ENCODE assay signal across 27 cellular contexts in genomic region chr9:8301296-8301695, GRCh38.
DNase-seq lines count a peak whose midpoint lies in the region; ATAC-seq, FAIRE-seq and TF ChIP-seq lines count a peak whose summit lies in the region.
"Had no signal": no experiment of that assay in that cellular context is flagged by ENCODE, and none has a peak within 500 bp of the region (broad histone marks: within the 10 kb centered on the region; RNA-seq: fewer than 3 reads in every experiment).

No MANE protein-coding gene starts in this region.

- CTCF ChIA-PET in endothelial cell of umbilical vein (lab: Charles Lee), result interaction anchor here (1.1 to 1.3 kb wide), 2 partner anchors 9 to 21 kb away, joined by 3 to 5 read pairs; no protein-coding TSS in a partner anchor

- no peak overlapping the region for H3K9ac ChIP-seq in endothelial cell of umbilical vein (replicated peaks; ENCODE audit: extremely low read depth, insufficient read depth, low read length)
- H3K9ac ChIP-seq: BLaER1 had no signal

- dilution Hi-C loops in endothelial cell of umbilical vein (cut with MboI; ENCODE audit: extremely low pct_ligation_motif_present, low sequenced_read_pairs), result no loop called here

- no peaks in the 10 kb centered on the region for H3K9me1 ChIP-seq in endothelial cell of umbilical vein (replicated peaks; ENCODE audit: control insufficient read depth, extremely low read depth, insufficient read depth, low read length)

- no peak for TF ChIP-seq POLR2A in endothelial cell of umbilical vein (IDR thresholded peaks at IDR 0.05; ENCODE audit: low read depth, low read length)

- POLR2A ChIA-PET in endothelial cell of umbilical vein (lab: Charles Lee), result no interaction called here

- no peak overlapping the region for H3K27ac Mint-ChIP-seq in activated T-cell treated with anti-CD3 and anti-CD28 coated beads, Interleukin-2, amount 50 U/mL, for 24 hours
- H3K27ac Mint-ChIP-seq: CD14-positive monocyte; CD4-positive, alpha-beta memory T cell; CD4-positive, CD25-positive, alpha-beta regulatory T cell had no signal

- H3K4me2 ChIP-seq in endothelial cell of umbilical vein (ENCODE audit: insufficient read depth, low read length), result peak overlapping the region; percentile 39
- H3K4me2 ChIP-seq: BLaER1 had no signal

- H3K9me3 Mint-ChIP-seq in activated T-cell treated with anti-CD3 and anti-CD28 coated beads, Interleukin-2, amount 50 U/mL, for 24 hours, result no peaks in the 10 kb centered on the region

- no peaks in the 10 kb centered on the region for H4K20me1 ChIP-seq in endothelial cell of umbilical vein (replicated peaks; ENCODE audit: control insufficient read depth, extremely low read depth, insufficient read depth, low read length)
- H4K20me1 ChIP-seq: BLaER1 had no signal

- H3K4me3 Mint-ChIP-seq in activated T-cell treated with anti-CD3 and anti-CD28 coated beads, Interleukin-2, amount 50 U/mL, for 24 hours, result no peak overlapping the region
- H3K4me3 Mint-ChIP-seq: CD14-positive monocyte; CD4-positive, alpha-beta memory T cell; CD4-positive, CD25-positive, alpha-beta regulatory T cell; CD8-positive, alpha-beta memory T cell had no signal

- no peaks in the 10 kb centered on the region for H3K36me3 ChIP-seq in endothelial cell of umbilical vein (ENCODE audit: control insufficient read depth in 2 of 2, extremely low read depth in 1 of 2, insufficient read depth in 2 of 2, low read length in 2 of 2)
- H3K36me3 ChIP-seq: BE2C, BLaER1 had no signal

- H3K27ac ChIP-seq in endothelial cell of umbilical vein (ENCODE audit: insufficient read depth, low read depth, low read length), result no peak overlapping the region
- H3K27ac ChIP-seq: BLaER1 had no signal

- peak; percentile 72 for DNase-seq in endothelial cell of umbilical vein (ENCODE audit: low read depth, low spot score)
- DNase-seq in fibroblast of the aortic adventitia (ENCODE audit: low read depth), result peak; percentile 14
- no peak for DNase-seq in left colon
- no peak for DNase-seq in stimulated activated CD4-positive, alpha-beta T cell treated with anti-CD3 and anti-CD28 coated beads, Interleukin-2, amount 100 ng/mL, for 48 hours
- DNase-seq in activated T-cell treated with anti-CD3 and anti-CD28 coated beads, Interleukin-2, amount 50 U/mL, for 24 hours, result no peak
- DNase-seq: 8988T; ACHN; BE2C; C1 segment of cervical spinal cord; CD4-positive, alpha-beta memory T cell; CD4-positive, CD25-positive, alpha-beta regulatory T cell; CD8-positive, alpha-beta memory T cell; COR-L47; DMS 273 treated with DMSO at 0.1 percent for 48 hours; DMS153; DMS53; DMS79; DND-41; EL; GDM1 had no signal

- no peaks in the 10 kb centered on the region for H3K9me3 ChIP-seq in endothelial cell of umbilical vein (replicated peaks; ENCODE audit: control insufficient read depth, insufficient read depth, low read length)
- H3K9me3 ChIP-seq: BE2C, BLaER1 had no signal

- H3K4me3 ChIP-seq in endothelial cell of umbilical vein (replicated peaks in 1 of 3; ENCODE audit: insufficient read depth in 1 of 3, low read depth in 1 of 3, low read length in 3 of 3), result no peak overlapping the region
- no peak overlapping the region for H3K4me3 ChIP-seq in fibroblast of the aortic adventitia (ENCODE audit: low read depth, low read length)
- H3K4me3 ChIP-seq: BLaER1, GM12878 had no signal

- no peak for TF ChIP-seq CTCF in endothelial cell of umbilical vein (IDR thresholded peaks at IDR 0.05; ENCODE audit: extremely low read depth in 1 of 2, insufficient read depth in 1 of 2, low read depth in 1 of 2, low read length in 2 of 2)
- no peak for TF ChIP-seq CTCF in fibroblast of the aortic adventitia (IDR thresholded peaks at IDR 0.05; ENCODE audit: insufficient read depth, low read length)

- no peaks in the 10 kb centered on the region for H3K36me3 Mint-ChIP-seq in activated T-cell treated with anti-CD3 and anti-CD28 coated beads, Interleukin-2, amount 50 U/mL, for 24 hours (ENCODE audit: low read depth)
- H3K36me3 Mint-ChIP-seq: CD14-positive monocyte; CD4-positive, alpha-beta memory T cell; CD4-positive, CD25-positive, alpha-beta regulatory T cell had no signal

- BruUV-seq in endothelial cell of umbilical vein (replicated peaks; lab: Mats Ljungman, UMichigan), result no TSS peak

- ATAC-seq in left colon (peak; percentile 47), GM19455 (IDR thresholded peaks at IDR 0.05; ENCODE audit: unreplicated experiment) (no peak)
- ATAC-seq: GM12878 had no signal

- intact Hi-C loops in endothelial cell of umbilical vein (cut with micrococcal nuclease), result no loop called here
- intact Hi-C loops in left colon (cut with DNase I, micrococcal nuclease), result no loop called here

- H3K27me3 ChIP-seq in endothelial cell of umbilical vein (ENCODE audit: control insufficient read depth in 2 of 2, insufficient read depth in 2 of 2, low read length in 2 of 2), result no peaks in the 10 kb centered on the region
- H3K27me3 ChIP-seq: BE2C, BLaER1 had no signal

- no peaks in the 10 kb centered on the region for H3K4me1 Mint-ChIP-seq in activated T-cell treated with anti-CD3 and anti-CD28 coated beads, Interleukin-2, amount 50 U/mL, for 24 hours (ENCODE audit: low read depth)
- H3K4me1 Mint-ChIP-seq: CD14-positive monocyte; CD4-positive, CD25-positive, alpha-beta regulatory T cell; CD8-positive, alpha-beta memory T cell had no signal

- peaks cover 6% of the 10 kb centered on the region for H3K4me1 ChIP-seq in endothelial cell of umbilical vein (ENCODE audit: control insufficient read depth, extremely low read depth, insufficient read depth, low read length)
- H3K4me1 ChIP-seq: BE2C had no signal

- H3K79me2 ChIP-seq in endothelial cell of umbilical vein (ENCODE audit: control insufficient read depth, insufficient read depth, low read length), result no peaks in the 10 kb centered on the region

- H2AFZ ChIP-seq in endothelial cell of umbilical vein (ENCODE audit: low read depth, low read length), result no peak overlapping the region

- H3K27me3 Mint-ChIP-seq in activated T-cell treated with anti-CD3 and anti-CD28 coated beads, Interleukin-2, amount 50 U/mL, for 24 hours, result no peaks in the 10 kb centered on the region
- H3K27me3 Mint-ChIP-seq: CD4-positive, alpha-beta memory T cell; CD8-positive, alpha-beta memory T cell had no signal

- FAIRE-seq in endothelial cell of umbilical vein (lab: Jason Lieb, UNC), result peak; percentile 28
- FAIRE-seq: A204.1, GM12878, GM12892, GM18507 had no signal

TF ChIP-seq in endothelial cell of umbilical vein, 7 proteins besides CTCF, POLR2A, EP300 and RAD21:
- TF ChIP-seq FOS (IDR thresholded peaks at IDR 0.05; ENCODE audit: borderline replicate concordance, insufficient read depth, low read length), result no peak
- no peak for TF ChIP-seq GATA2 (IDR thresholded peaks at IDR 0.05; ENCODE audit: insufficient read depth, insufficient read length, low read depth, low read length)
- TF ChIP-seq POLR2AphosphoS5 (IDR thresholded peaks at IDR 0.05; ENCODE audit: insufficient read depth, low read depth, low read length), result no peak
- TF ChIP-seq, protein P1, sequence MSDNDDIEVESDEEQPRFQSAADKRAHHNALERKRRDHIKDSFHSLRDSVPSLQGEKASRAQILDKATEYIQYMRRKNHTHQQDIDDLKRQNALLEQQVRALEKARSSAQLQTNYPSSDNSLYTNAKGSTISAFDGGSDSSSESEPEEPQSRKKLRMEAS (IDR thresholded peaks at IDR 0.05; ENCODE audit: insufficient read depth, insufficient read length), result no peak
- TF ChIP-seq EZH2 (IDR thresholded peaks at IDR 0.05; ENCODE audit: borderline replicate concordance, low read depth, low read length, severe bottlenecking), result no peak
- TF ChIP-seq MYC (IDR thresholded peaks at IDR 0.05; ENCODE audit: low read depth, low read length), result no peak
- TF ChIP-seq JUN (IDR thresholded peaks at IDR 0.05; ENCODE audit: borderline replicate concordance, insufficient read depth, insufficient read length, low read depth), result no peak

Comparison
In these comparisons a context has a peak if more than half of its experiments do, and no peak if none do; other contexts are left out.
1. DNase-seq: peak in endothelial cell of umbilical vein (single experiment) and fibroblast of the aortic adventitia (single experiment); none in left colon (0 of 2), stimulated activated CD4-positive, alpha-beta T cell treated with anti-CD3 and anti-CD28 coated beads, Interleukin-2, amount 100 ng/mL, for 48 hours (0 of 2) and activated T-cell treated with anti-CD3 and anti-CD28 coated beads, Interleukin-2, amount 50 U/mL, for 24 hours (single experiment).